1 cellular context compared by ENCODE assay signal in the genomic region with DNA sequence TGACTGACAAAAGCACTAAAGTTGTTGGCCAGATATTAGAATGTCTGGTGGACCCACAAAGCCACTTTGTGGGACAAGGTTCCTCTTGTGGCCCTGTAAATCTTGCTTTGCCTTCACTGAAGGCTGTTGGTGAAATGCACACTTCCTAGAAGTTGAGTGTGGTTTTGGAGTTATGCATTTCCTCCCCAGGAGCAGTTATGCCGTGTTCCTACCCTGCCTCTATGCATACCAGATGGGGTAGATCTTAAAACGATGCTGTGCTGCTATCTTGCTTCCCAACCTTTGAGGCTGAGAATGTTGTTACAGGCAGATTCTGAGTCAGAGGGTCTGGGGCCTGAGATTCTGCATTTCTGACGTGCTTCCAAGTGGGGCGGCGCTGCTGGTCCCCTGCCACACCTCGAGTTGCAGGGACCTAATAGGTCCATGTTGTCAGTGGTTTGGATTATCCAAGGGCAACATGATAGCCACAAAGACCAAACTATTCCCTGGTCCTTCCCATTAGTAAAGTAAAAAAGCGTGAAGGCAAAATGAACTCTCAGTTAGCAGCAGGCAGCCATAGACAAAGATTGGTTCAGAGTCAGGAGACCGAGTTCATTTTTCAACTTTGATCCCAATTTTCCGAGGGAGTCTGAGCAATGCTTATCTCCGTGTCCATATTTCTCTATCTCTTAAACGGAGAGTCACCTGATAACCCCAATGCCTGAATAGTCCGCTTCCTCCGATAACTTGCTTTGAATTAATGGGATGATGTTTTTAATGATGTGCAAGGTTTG.
TF ChIP-seq lines count a peak whose summit lies in the region.

No MANE protein-coding gene starts in this region.

TF ChIP-seq in GM23338, 12 proteins besides CTCF, POLR2A, EP300 and RAD21 (continued from another document):
- TF ChIP-seq ETS1 (IDR thresholded peaks at IDR 0.05) (no peak), CREB1 (CRISPR knock-in tag; IDR thresholded peaks at IDR 0.05; ENCODE audit: low read depth) (no peak), JUNB (IDR thresholded peaks at IDR 0.05; ENCODE audit: unreplicated experiment) (no peak), EZH2phosphoT487 (IDR thresholded peaks at IDR 0.05; ENCODE audit: unreplicated experiment) (no peak), POLR2AphosphoS5 (IDR thresholded peaks at IDR 0.05; ENCODE audit: low read depth) (no peak)
- TF ChIP-seq, protein P1, sequence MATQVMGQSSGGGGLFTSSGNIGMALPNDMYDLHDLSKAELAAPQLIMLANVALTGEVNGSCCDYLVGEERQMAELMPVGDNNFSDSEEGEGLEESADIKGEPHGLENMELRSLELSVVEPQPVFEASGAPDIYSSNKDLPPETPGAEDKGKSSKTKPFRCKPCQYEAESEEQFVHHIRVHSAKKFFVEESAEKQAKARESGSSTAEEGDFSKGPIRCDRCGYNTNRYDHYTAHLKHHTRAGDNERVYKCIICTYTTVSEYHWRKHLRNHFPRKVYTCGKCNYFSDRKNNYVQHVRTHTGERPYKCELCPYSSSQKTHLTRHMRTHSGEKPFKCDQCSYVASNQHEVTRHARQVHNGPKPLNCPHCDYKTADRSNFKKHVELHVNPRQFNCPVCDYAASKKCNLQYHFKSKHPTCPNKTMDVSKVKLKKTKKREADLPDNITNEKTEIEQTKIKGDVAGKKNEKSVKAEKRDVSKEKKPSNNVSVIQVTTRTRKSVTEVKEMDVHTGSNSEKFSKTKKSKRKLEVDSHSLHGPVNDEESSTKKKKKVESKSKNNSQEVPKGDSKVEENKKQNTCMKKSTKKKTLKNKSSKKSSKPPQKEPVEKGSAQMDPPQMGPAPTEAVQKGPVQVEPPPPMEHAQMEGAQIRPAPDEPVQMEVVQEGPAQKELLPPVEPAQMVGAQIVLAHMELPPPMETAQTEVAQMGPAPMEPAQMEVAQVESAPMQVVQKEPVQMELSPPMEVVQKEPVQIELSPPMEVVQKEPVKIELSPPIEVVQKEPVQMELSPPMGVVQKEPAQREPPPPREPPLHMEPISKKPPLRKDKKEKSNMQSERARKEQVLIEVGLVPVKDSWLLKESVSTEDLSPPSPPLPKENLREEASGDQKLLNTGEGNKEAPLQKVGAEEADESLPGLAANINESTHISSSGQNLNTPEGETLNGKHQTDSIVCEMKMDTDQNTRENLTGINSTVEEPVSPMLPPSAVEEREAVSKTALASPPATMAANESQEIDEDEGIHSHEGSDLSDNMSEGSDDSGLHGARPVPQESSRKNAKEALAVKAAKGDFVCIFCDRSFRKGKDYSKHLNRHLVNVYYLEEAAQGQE (IDR thresholded peaks at IDR 0.05; ENCODE audit: unreplicated experiment), result no peak
